1 cellular context compared by ENCODE assay signal in genomic region chr6:337782-338464, GRCh38.
TF ChIP-seq lines count a peak whose summit lies in the region.

No MANE protein-coding gene starts in this region.

TF ChIP-seq in K562, 482 proteins besides CTCF, POLR2A, EP300 and RAD21 (continued from another document and continues in another):
- TF ChIP-seq ZNF449 (CRISPR knock-in tag; IDR thresholded peaks at IDR 0.05): no peak
- no peak for TF ChIP-seq RBM34 (IDR thresholded peaks at IDR 0.05; ENCODE audit: borderline replicate concordance, insufficient read depth, low read length)
- no peak for TF ChIP-seq ZC3H11A (IDR thresholded peaks at IDR 0.05; ENCODE audit: low read depth, low read length)
- no peak for TF ChIP-seq HOMEZ (CRISPR knock-in tag; IDR thresholded peaks at IDR 0.05)
- TF ChIP-seq ATF4 (CRISPR knock-in tag; IDR thresholded peaks at IDR 0.05): no peak
- no peak for TF ChIP-seq KDM5B (IDR thresholded peaks at IDR 0.05; ENCODE audit: insufficient replicate concordance, low read depth, low read length)
- TF ChIP-seq SP2 (IDR thresholded peaks at IDR 0.05; ENCODE audit: extremely low read depth, low read depth, low read length, poor library complexity, severe bottlenecking): no peak
- TF ChIP-seq ZFP30 (CRISPR knock-in tag; IDR thresholded peaks at IDR 0.05; ENCODE audit: borderline replicate concordance): no peak
- no peak for TF ChIP-seq LEF1 (IDR thresholded peaks at IDR 0.05)
- no peak for TF ChIP-seq ZNF354B (CRISPR knock-in tag; IDR thresholded peaks at IDR 0.05)
- TF ChIP-seq ZNF197 (CRISPR knock-in tag; IDR thresholded peaks at IDR 0.05; ENCODE audit: low read depth): no peak
- TF ChIP-seq DLX4 (CRISPR knock-in tag; IDR thresholded peaks at IDR 0.05): no peak
- 0 out of 2 replicates have a peak, but pooled peaks have one; percentile 39 for TF ChIP-seq MGA (IDR thresholded peaks at IDR 0.05)
- TF ChIP-seq ZNF699 (CRISPR knock-in tag; IDR thresholded peaks at IDR 0.05; ENCODE audit: insufficient replicate concordance): no peak
- peak; percentile 26 for TF ChIP-seq PKNOX1 (IDR thresholded peaks at IDR 0.05)
- no peak for TF ChIP-seq MAX (CRISPR knock-in tag; IDR thresholded peaks at IDR 0.05)
- TF ChIP-seq ZNF184 (CRISPR knock-in tag; IDR thresholded peaks at IDR 0.05): no peak
- TF ChIP-seq JUNB (CRISPR knock-in tag; conservative IDR thresholded peaks at IDR 0.05): no peak
- no peak for TF ChIP-seq HDGF (IDR thresholded peaks at IDR 0.05)
- TF ChIP-seq CREB3L1 (IDR thresholded peaks at IDR 0.05; ENCODE audit: borderline replicate concordance, low read depth): no peak
- no peak for TF ChIP-seq ZNF140 (CRISPR knock-in tag; IDR thresholded peaks at IDR 0.05)
- peak; percentile 9; the same call in 1 of the 2 replicates for TF ChIP-seq ATF3 (IDR thresholded peaks at IDR 0.05)
- no peak for TF ChIP-seq ATF3 (CRISPR knock-in tag; conservative IDR thresholded peaks at IDR 0.05)
- no peak for TF ChIP-seq IRF1 (CRISPR knock-in tag; IDR thresholded peaks at IDR 0.05; ENCODE audit: borderline replicate concordance)
- TF ChIP-seq FOXO4 (CRISPR knock-in tag; IDR thresholded peaks at IDR 0.05): no peak
- TF ChIP-seq SRSF9 (IDR thresholded peaks at IDR 0.05; ENCODE audit: borderline replicate concordance, low read depth, low read length): no peak
- no peak for TF ChIP-seq POLR2AphosphoS5 (IDR thresholded peaks at IDR 0.05; ENCODE audit: control insufficient read depth, insufficient read depth, low read depth, low read length)
- TF ChIP-seq RBM14 (IDR thresholded peaks at IDR 0.05; ENCODE audit: borderline replicate concordance, insufficient read depth, low read depth, low read length): no peak
- TF ChIP-seq CSDE1 (IDR thresholded peaks at IDR 0.05): no peak
- TF ChIP-seq L3MBTL2 (IDR thresholded peaks at IDR 0.05): peak; percentile 46
- TF ChIP-seq PREB (CRISPR knock-in tag; IDR thresholded peaks at IDR 0.05): no peak
- no peak for TF ChIP-seq SP1 (CRISPR knock-in tag; IDR thresholded peaks at IDR 0.05)
- TF ChIP-seq FOXP1 (CRISPR knock-in tag; IDR thresholded peaks at IDR 0.05): no peak
- TF ChIP-seq TBL1XR1 (IDR thresholded peaks at IDR 0.05; ENCODE audit: low read length in 2 of 2): no peak
- TF ChIP-seq ZNF23 (CRISPR knock-in tag; IDR thresholded peaks at IDR 0.05): no peak
